In the genomic region with DNA sequence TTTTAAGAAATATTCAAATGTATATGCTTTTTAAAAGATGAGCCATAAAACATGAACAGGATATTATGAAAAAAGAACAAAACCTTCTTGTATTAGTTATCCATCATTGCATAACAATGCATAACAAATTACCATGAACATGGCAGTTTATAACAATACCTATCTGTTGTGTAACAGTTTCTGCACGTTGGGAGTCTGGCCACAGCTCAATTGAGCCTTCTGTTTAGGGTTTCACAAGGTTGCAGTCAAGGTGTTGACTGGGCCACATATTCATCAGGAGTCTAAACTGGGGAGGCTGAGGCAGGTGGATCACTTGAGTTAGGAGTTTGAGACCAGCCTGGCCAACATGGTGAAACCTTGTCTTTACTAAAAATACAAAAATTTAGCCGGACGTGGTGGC, we compare ENCODE assay signal across 7 cellular contexts.
"Had no signal": no experiment of that assay in that cellular context is flagged by ENCODE, and none has a peak within 500 bp of the region (broad histone marks: within the 10 kb centered on the region; RNA-seq: fewer than 3 reads in every experiment).

No MANE protein-coding gene starts in this region.

- H3K4me1 ChIP-seq: HAP-1 had no signal

- H3K4me3 Mint-ChIP-seq: GM23338 had no signal

- H3K36me3 ChIP-seq: HAP-1 had no signal

- H3K27ac Mint-ChIP-seq: GM23338 had no signal

- H3K4me3 ChIP-seq: GM23338, HAP-1, K562 had no signal

- H3K9me3 ChIP-seq: HAP-1 had no signal

- H3K9me3 Mint-ChIP-seq: GM23338 had no signal

- ATAC-seq: GM23338, HCT116, K562 had no signal

- DNase-seq: H7, IMR-90, KG1 had no signal
